ENCODE assay signal across 24 cellular contexts in the genomic region with DNA sequence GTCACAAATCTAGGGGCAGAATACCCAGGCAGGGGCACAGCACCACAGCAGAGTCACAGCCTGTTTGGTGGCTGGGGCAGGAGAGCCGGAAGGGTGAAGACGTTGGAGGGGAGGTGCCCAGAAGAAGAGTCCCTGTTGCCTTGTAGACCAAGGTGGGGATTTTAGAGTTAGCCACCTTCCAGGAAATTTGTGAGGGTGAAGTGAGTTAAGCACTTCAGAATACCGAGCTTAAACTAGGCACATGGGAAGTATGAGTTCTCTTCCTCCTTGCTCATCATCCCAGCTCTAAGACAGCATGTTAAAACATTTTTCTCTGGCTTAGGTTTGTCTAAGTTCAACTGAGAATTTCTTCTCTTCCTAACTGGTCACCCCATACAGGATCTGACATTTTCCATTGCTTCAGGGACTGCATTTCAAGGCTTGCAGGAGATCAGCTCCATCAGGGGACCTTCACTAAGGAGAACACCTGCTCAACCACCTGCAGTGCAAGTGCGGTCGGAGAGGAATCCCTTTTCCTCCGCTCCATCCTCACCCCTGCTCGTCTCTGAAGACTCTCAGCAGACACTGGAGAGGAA. TPM values are rescaled to one million over a fixed set of nuclear protein-coding genes. Genes with fewer than 3 reads are reported as not detected.
DNase-seq lines count a peak whose midpoint lies in the region; ATAC-seq, FAIRE-seq and TF ChIP-seq lines count a peak whose summit lies in the region.
"Had no signal": no experiment of that assay in that cellular context is flagged by ENCODE, and none has a peak within 500 bp of the region (broad histone marks: within the 10 kb centered on the region; RNA-seq: fewer than 3 reads in every experiment).

No MANE protein-coding gene starts in this region.

- TF ChIP-seq EP300 in H1 (IDR thresholded peaks at IDR 0.05; ENCODE audit: borderline replicate concordance in 1 of 2, low read depth in 2 of 2, low read length in 2 of 2): no peak

- H3K14ac ChIP-seq in H1 (ENCODE audit: insufficient read length): no peak overlapping the region

- H2AFZ ChIP-seq in H1 (ENCODE audit: low read length) (no peak overlapping the region), mammary epithelial cell (ENCODE audit: low read depth, low read length) (no peak overlapping the region)
- H2AFZ ChIP-seq: GM23338 had no signal

- no peak for TF ChIP-seq POLR2A in H1 (IDR thresholded peaks at IDR 0.05; ENCODE audit: control extremely low read depth in 1 of 2, low read depth in 2 of 2, low read length in 2 of 2)
- TF ChIP-seq POLR2A in erythroblast (IDR thresholded peaks at IDR 0.05; ENCODE audit: low read length): no peak

- in situ Hi-C loops in mammary epithelial cell (cut with MboI; ENCODE audit: low sequenced_read_pairs in 2 of 2): no loop called here

- dilution Hi-C loops in mammary epithelial cell (cut with HindIII; ENCODE audit: low sequenced_read_pairs): no loop called here

- WGBS in H1 (ENCODE audit: extremely low coverage in 1 of 2, insufficient coverage in 1 of 2, insufficient read length in 1 of 2, insufficient replicate concordance in 2 of 2, low coverage in 1 of 2, low lambda C conversion rate in 2 of 2, missing lambda C conversion rate in 1 of 2), 2 experiments: 95% methylated on average over 7 of the region's 7 CpGs; no CpG with 5 or more reads in 1 of the 2 experiments
- WGBS in mammary epithelial cell (ENCODE audit: low coverage, missing lambda C conversion rate): 67% methylated on average over 7 of the region's 7 CpGs

- POLR2A ChIA-PET in HEK293 (lab: Yijun Ruan, JAX) (no interaction called here), H1 (lab: Charles Lee; ENCODE audit: partially characterized antibody) (no interaction called here)

- H3K4me3 ChIP-seq in HEK293 (ENCODE audit: low read depth, low read length) (no peak overlapping the region), bronchial epithelial cell (ENCODE audit: low read depth, low read length) (no peak overlapping the region), H1 (ENCODE audit: extremely low read depth in 1 of 4, insufficient read depth in 2 of 4, low read depth in 3 of 4, low read length in 4 of 4) (no peak overlapping the region), mammary epithelial cell (replicated peaks in 1 of 3; ENCODE audit: insufficient read depth in 1 of 3, low read depth in 2 of 3, low read length in 3 of 3) (no peak overlapping the region)
- H3K4me3 ChIP-seq: GM23338 had no signal

- H3K9me3 ChIP-seq in HEK293 (ENCODE audit: control insufficient read depth, insufficient read depth, low read depth, low read length) (peaks cover 2% of the 10 kb centered on the region; the same call in 1 of the 2 replicates), H1 (ENCODE audit: insufficient read depth in 2 of 2, low read depth in 1 of 2, low read length in 1 of 2) (peaks cover 6 to 9% of the 10 kb centered on the region in 2 experiments), mammary epithelial cell (replicated peaks; ENCODE audit: insufficient read depth, low read length) (peaks cover 26% of the 10 kb centered on the region)
- H3K9me3 ChIP-seq: BE2C, Caco-2 had no signal

- no peak overlapping the region for H4K91ac ChIP-seq in H1 (replicated peaks; ENCODE audit: insufficient read length, low read length)

- H3K23ac ChIP-seq in H1 (ENCODE audit: insufficient read length): no peak overlapping the region

- H3K18ac ChIP-seq in H1 (ENCODE audit: extremely low read depth, low read length): no peak overlapping the region

- no peak overlapping the region for H2BK20ac ChIP-seq in H1 (ENCODE audit: low read length)

- peak; percentile 7 for FAIRE-seq in bronchial epithelial cell (lab: Jason Lieb, UNC)
- FAIRE-seq in H1 (lab: Jason Lieb, UNC): no peak
- FAIRE-seq: A204.1, GM12892, GM18507 had no signal

- no peak overlapping the region for H2BK12ac ChIP-seq in H1 (ENCODE audit: low read depth, low read length)

- BruUV-seq in mammary epithelial cell (replicated peaks; lab: Mats Ljungman, UMichigan): no TSS peak

- H3K4me1 ChIP-seq in HEK293 (ENCODE audit: control insufficient read depth, insufficient read depth, low read length): no peaks in the 10 kb centered on the region
- no peaks in the 10 kb centered on the region for H3K4me1 ChIP-seq in H1 (replicated peaks in 1 of 4; ENCODE audit: control insufficient read depth in 3 of 4, insufficient read depth in 4 of 4, low read length in 3 of 4)
- H3K4me1 ChIP-seq in mammary epithelial cell (ENCODE audit: insufficient read depth, low read length): no peaks in the 10 kb centered on the region
- H3K4me1 ChIP-seq: BE2C, Caco-2 had no signal

- H3K79me2 ChIP-seq in H1 (ENCODE audit: control insufficient read depth in 1 of 2, insufficient read depth in 2 of 2, low read length in 2 of 2) (no peaks in the 10 kb centered on the region), mammary epithelial cell (ENCODE audit: insufficient read depth, low read length) (no peaks in the 10 kb centered on the region)

- no peak overlapping the region for H3K4ac ChIP-seq in H1 (replicated peaks; ENCODE audit: insufficient read length, low read depth, low read length)

- no peaks in the 10 kb centered on the region for H3K79me1 ChIP-seq in H1 (ENCODE audit: low read depth, low read length)

- DNase-seq in bronchial epithelial cell (ENCODE audit: low read depth) (no peak), H1 (ENCODE audit: low read depth in 1 of 2, low spot score in 2 of 2) (no peak), erythroblast (lab: John Stamatoyannopoulos, UW) (no peak), COR-L47 (lab: John Stamatoyannopoulos, UW) (no peak), mammary epithelial cell (no peak)
- DNase-seq: ACHN; BE2C; C1 segment of cervical spinal cord; Caco-2; CD4-positive, CD25-positive, alpha-beta regulatory T cell; CD8-positive, alpha-beta memory T cell; DMS153; DMS79; GDM1; H7; IMR-90; KBM-7 had no signal

- H3K56ac ChIP-seq in H1 (replicated peaks; ENCODE audit: insufficient read length, low read depth, low read length): no peak overlapping the region

- no peak overlapping the region for H4K8ac ChIP-seq in H1 (ENCODE audit: extremely low read depth, insufficient read depth, low read length)

- no peak overlapping the region for H2BK5ac ChIP-seq in H1 (ENCODE audit: low read depth, low read length)

- no peak for TF ChIP-seq CTCF in HEK293 (tag by site-specific recombination; IDR thresholded peaks at IDR 0.05)
- no peak for TF ChIP-seq CTCF in bronchial epithelial cell (IDR thresholded peaks at IDR 0.05; ENCODE audit: insufficient read depth, low read length, severe bottlenecking)
- no peak for TF ChIP-seq CTCF in H1 (IDR thresholded peaks at IDR 0.05; ENCODE audit: control extremely low read depth in 1 of 3, insufficient read depth in 1 of 3, low read depth in 1 of 3, low read length in 3 of 3)
- no peak for TF ChIP-seq CTCF in mammary epithelial cell (conservative IDR thresholded peaks at IDR 0.05 in 1 of 2, IDR thresholded peaks at IDR 0.05 in 1 of 2; ENCODE audit: extremely low read depth in 1 of 2, insufficient read depth in 1 of 2, low read depth in 1 of 2, low read length in 2 of 2)

- H2BK120ac ChIP-seq in H1 (replicated peaks; ENCODE audit: low read depth, low read length): no peak overlapping the region

- no peak for TF ChIP-seq RAD21 in H1 (IDR thresholded peaks at IDR 0.05 in 1 of 2, conservative IDR thresholded peaks at IDR 0.05 in 1 of 2; ENCODE audit: low read depth in 2 of 2, low read length in 2 of 2)

- intact Hi-C loops in mammary epithelial cell (cut with micrococcal nuclease): no loop called here

- H2AK5ac ChIP-seq in H1 (ENCODE audit: low read depth, low read length): no peak overlapping the region

- no peak overlapping the region for H2BK15ac ChIP-seq in H1 (ENCODE audit: low read length)

- CTCF ChIA-PET in HEK293 (lab: Yijun Ruan, JAX): interaction anchor here (0.6 to 1.0 kb wide), 3 partner anchors 294 to 729 kb away, joined by 3 read pairs; no protein-coding TSS in a partner anchor
- CTCF ChIA-PET in H1 (lab: Charles Lee; ENCODE audit: partially characterized antibody): no interaction called here
- CTCF ChIA-PET in mammary epithelial cell (lab: Charles Lee; ENCODE audit: low non-redundant PET): no interaction called here

- H3K23me2 ChIP-seq in H1 (ENCODE audit: low read depth, low read length): no peaks in the 10 kb centered on the region; the same call in 1 of the 2 replicates

- H3K9ac ChIP-seq in H1 (replicated peaks in 1 of 4; ENCODE audit: extremely low read depth in 1 of 4, low read depth in 3 of 4, low read length in 3 of 4) (no peak overlapping the region), mammary epithelial cell (ENCODE audit: insufficient read depth, low read length) (no peak overlapping the region)

- H4K5ac ChIP-seq in H1 (ENCODE audit: insufficient read length, low read depth, low read length): no peak overlapping the region

- H3K27me3 ChIP-seq in bronchial epithelial cell (ENCODE audit: control insufficient read depth, insufficient read depth, low read length) (no peaks in the 10 kb centered on the region), H1 (replicated peaks in 1 of 4; ENCODE audit: control insufficient read depth in 3 of 4, extremely low read depth in 1 of 4, insufficient read depth in 3 of 4, low read length in 3 of 4) (no peaks in the 10 kb centered on the region), mammary epithelial cell (ENCODE audit: insufficient read depth, low read length) (no peaks in the 10 kb centered on the region)
- H3K27me3 ChIP-seq: BE2C had no signal

- no peak for ATAC-seq in GM21447 (IDR thresholded peaks at IDR 0.05; ENCODE audit: unreplicated experiment)
- ATAC-seq: GM23338 had no signal

- H4K20me1 ChIP-seq in H1 (replicated peaks in 1 of 2; ENCODE audit: control insufficient read depth in 1 of 2, insufficient read depth in 2 of 2, low read length in 2 of 2) (no peaks in the 10 kb centered on the region), mammary epithelial cell (ENCODE audit: insufficient read depth, low read length) (no peaks in the 10 kb centered on the region)

- H3K4me2 ChIP-seq in H1 (ENCODE audit: insufficient read depth in 1 of 2, low read depth in 2 of 2, low read length in 2 of 2) (no peak overlapping the region), mammary epithelial cell (ENCODE audit: insufficient read depth, low read depth, low read length) (no peak overlapping the region)
- H3K4me2 ChIP-seq: GM23338 had no signal

- no peak overlapping the region for H3K27ac ChIP-seq in HEK293 (ENCODE audit: extremely low read depth, low read depth, low read length)
- H3K27ac ChIP-seq in H1 (ENCODE audit: low read depth, low read length): no peak overlapping the region
- no peak overlapping the region for H3K27ac ChIP-seq in mammary epithelial cell (ENCODE audit: insufficient read depth, low read depth, low read length)
- H3K27ac ChIP-seq: HL-60 had no signal

- H3K36me3 ChIP-seq in HEK293 (ENCODE audit: control insufficient read depth in 2 of 2, insufficient read depth in 1 of 2, low read length in 2 of 2) (no peaks in the 10 kb centered on the region), bronchial epithelial cell (ENCODE audit: control insufficient read depth, insufficient read depth, low read length) (no peaks in the 10 kb centered on the region), H1 (ENCODE audit: control insufficient read depth in 2 of 4, insufficient read depth in 4 of 4, low read length in 3 of 4) (no peaks in the 10 kb centered on the region), mammary epithelial cell (ENCODE audit: insufficient read depth, low read length) (no peaks in the 10 kb centered on the region)
- H3K36me3 ChIP-seq: BE2C had no signal

RNA-seq across cellular contexts. Expression of gene PHLPP1, which starts 26.5 kb away (rescaled TPM):
- 3.4 and 5.6 TPM in 2 replicates for total RNA-seq in bronchial epithelial cell
- total RNA-seq in H1 (2021; fragmentation: NEBNext Ultra II Directional; extraction: Animal tissue kit (Norgen Biotek cat#: 25700)): 66.3 and 67.4 TPM in 2 replicates
- 26.6 and 28.0 TPM in 2 replicates for polyA plus RNA-seq in H1 (2011; rRNA removed)
- polyA plus RNA-seq in H1 (2011; cell fraction: cytosol; rRNA removed): 23.4 TPM
- 34.7 TPM for polyA plus RNA-seq in H1 (2011; cell fraction: nucleus; rRNA removed)
- polyA plus RNA-seq in H1 (2012, experiment 1 of 2): 25.6 to 34.5 TPM (median 29.9 TPM) in 4 replicates
- polyA plus RNA-seq in H1 (2012, experiment 2 of 2): 10.4 TPM
- polyA plus RNA-seq in H1 (2013, experiment 1 of 2): 24.5 TPM
- polyA plus RNA-seq in H1 (2013, experiment 2 of 2): 25.0 TPM
- 52.5 and 99.6 TPM in 2 replicates for polyA minus RNA-seq in H1 (2011; rRNA and poly(A)+ RNA removed)
- polyA minus RNA-seq in H1 (2011; cell fraction: cytosol; rRNA and poly(A)+ RNA removed): 46.8 TPM
- 82.8 TPM for polyA minus RNA-seq in H1 (2011; cell fraction: nucleus; rRNA and poly(A)+ RNA removed)
- total RNA-seq in mammary epithelial cell: 10 to 100 TPM in 1 of 2 donors, 1 to 10 TPM in 1; 9.3 to 14.8 TPM
- polyA plus RNA-seq in mammary epithelial cell: 8.4 TPM
- 36.2 TPM for polyA minus RNA-seq in mammary epithelial cell

Comparison
In these comparisons a context has a peak if more than half of its experiments do, and no peak if none do; other contexts are left out.
1. Of the 6 proteins assayed by ChIP-seq in both HEK293 and H1: peak only in HEK293: none; only in H1: none; in both: ZNF274; in neither: 5.